Comparison of ENCODE assay signal across 17 cellular contexts in genomic region chr10:101451589-101452190, GRCh38.
DNase-seq lines count a peak whose midpoint lies in the region; ATAC-seq, FAIRE-seq and TF ChIP-seq lines count a peak whose summit lies in the region.
"Had no signal": no experiment of that assay in that cellular context is flagged by ENCODE, and none has a peak within 500 bp of the region (broad histone marks: within the 10 kb centered on the region; RNA-seq: fewer than 3 reads in every experiment).

No MANE protein-coding gene starts in this region.

- no peaks in the 10 kb centered on the region for H3K9me3 ChIP-seq in smooth muscle cell (replicated peaks; ENCODE audit: low read depth)

- H3K4me1 Mint-ChIP-seq in glutamatergic neuron (ENCODE audit: low read depth, unreplicated experiment), result peaks cover 35% of the 10 kb centered on the region

- H3K4me3 ChIP-seq in smooth muscle cell, result no peak overlapping the region

- H3K27me3 ChIP-seq in smooth muscle cell (ENCODE audit: low read depth), result no peaks in the 10 kb centered on the region

- no peak for TF ChIP-seq CTCF in D721Med (IDR thresholded peaks at IDR 0.05; ENCODE audit: insufficient read depth, missing control alignments)
- no peak for TF ChIP-seq CTCF in glutamatergic neuron (IDR thresholded peaks at IDR 0.05; ENCODE audit: partially characterized antibody, unreplicated experiment)
- no peak for TF ChIP-seq CTCF in smooth muscle cell (IDR thresholded peaks at IDR 0.05; ENCODE audit: borderline replicate concordance, insufficient read depth, poor library complexity, severe bottlenecking)

- DNase-seq in D721Med (ENCODE audit: insufficient read length, low spot score) (no peak), NCI-H1417 (lab: John Stamatoyannopoulos, UW) (peak in 2 of 3 experiments; percentile 65 to 89), NCI-H82 treated with DMSO at 0.1 percent for 48 hours (lab: John Stamatoyannopoulos, UW; ENCODE audit: unreplicated experiment) (peak; percentile 99), glutamatergic neuron (peak; percentile 38), smooth muscle cell (lab: John Stamatoyannopoulos, UW; ENCODE audit: unreplicated experiment) (no peak), NCI-H345 (lab: John Stamatoyannopoulos, UW) (no peak), NCI-H774 (lab: John Stamatoyannopoulos, UW) (no peak)
- DNase-seq: CD4-positive, alpha-beta T cell; GOT3; HFFc6; NCI-H1048; PC-3 had no signal

- H3K4me2 ChIP-seq in smooth muscle cell, result no peak overlapping the region

- no peak overlapping the region for H2AFZ ChIP-seq in smooth muscle cell (ENCODE audit: low read depth)

- peaks cover 11% of the 10 kb centered on the region for H3K79me2 ChIP-seq in smooth muscle cell (ENCODE audit: low read depth)

- peak; percentile 97 for FAIRE-seq in D721Med (lab: Jason Lieb, UNC)

- peaks cover 47% of the 10 kb centered on the region for H3K4me1 ChIP-seq in smooth muscle cell (ENCODE audit: low read depth)

- no peaks in the 10 kb centered on the region for H3K36me3 ChIP-seq in smooth muscle cell (ENCODE audit: low read depth)

- peaks cover 5% of the 10 kb centered on the region for H3K9me3 Mint-ChIP-seq in glutamatergic neuron (ENCODE audit: unreplicated experiment)
- H3K9me3 Mint-ChIP-seq: CD4-positive, alpha-beta T cell; HFFc6; T-helper 1 cell treated with Interleukin-12 subunit alpha and Interleukin-12 subunit beta and Interleukin-4 antibody, amounts not matched to agents 30 μg/mL and 1 μg/mL, for 36 hours had no signal

- no peaks in the 10 kb centered on the region for H3K36me3 Mint-ChIP-seq in glutamatergic neuron (ENCODE audit: unreplicated experiment)

- H3K27ac ChIP-seq in smooth muscle cell (ENCODE audit: low read depth), result no peak overlapping the region
- H3K27ac ChIP-seq: HL-60 had no signal

- peaks cover 3% of the 10 kb centered on the region for H3K27me3 Mint-ChIP-seq in glutamatergic neuron (ENCODE audit: unreplicated experiment)
- H3K27me3 Mint-ChIP-seq: B cell; CD4-positive, alpha-beta T cell had no signal

- WGBS in smooth muscle cell (ENCODE audit: low lambda C conversion rate), result 83% methylated on average over 9 of the region's 9 CpGs

- H3K27ac Mint-ChIP-seq in glutamatergic neuron (ENCODE audit: unreplicated experiment), result peak overlapping the region; percentile 85
- H3K27ac Mint-ChIP-seq: B cell; CD4-positive, alpha-beta T cell; HFFc6; T-helper 1 cell treated with Interleukin-12 subunit alpha and Interleukin-12 subunit beta and Interleukin-4 antibody, amounts not matched to agents 30 μg/mL and 1 μg/mL, for 36 hours had no signal

- H3K9ac ChIP-seq in smooth muscle cell (ENCODE audit: low read depth), result no peak overlapping the region

- no peak for ATAC-seq in GM21825 (IDR thresholded peaks at IDR 0.05; ENCODE audit: unreplicated experiment)
- ATAC-seq: PC-3, SK-N-SH treated with all-trans-retinoic acid at 6 μM for 48 hours had no signal

- H3F3A ChIP-seq in smooth muscle cell (ENCODE audit: low read depth), result peaks cover 4% of the 10 kb centered on the region

- H3K4me3 Mint-ChIP-seq in glutamatergic neuron (ENCODE audit: unreplicated experiment), result peak overlapping the region; percentile 63
- H3K4me3 Mint-ChIP-seq: B cell; CD4-positive, alpha-beta T cell; HFFc6; T-helper 1 cell treated with Interleukin-12 subunit alpha and Interleukin-12 subunit beta and Interleukin-4 antibody, amounts not matched to agents 30 μg/mL and 1 μg/mL, for 36 hours had no signal

- peaks cover 99% of the 10 kb centered on the region for H4K20me1 ChIP-seq in smooth muscle cell (ENCODE audit: low read depth)

Comparison
In these comparisons a context has a peak if more than half of its experiments do, and no peak if none do; other contexts are left out.
1. DNase-seq: peak in NCI-H1417 (2 of 3), NCI-H82 treated with DMSO at 0.1 percent for 48 hours (single experiment) and glutamatergic neuron (single experiment); none in D721Med (single experiment), smooth muscle cell (single experiment), NCI-H345 (single experiment) and NCI-H774 (single experiment).